ENCODE assay signal across 8 cellular contexts in the genomic region with DNA sequence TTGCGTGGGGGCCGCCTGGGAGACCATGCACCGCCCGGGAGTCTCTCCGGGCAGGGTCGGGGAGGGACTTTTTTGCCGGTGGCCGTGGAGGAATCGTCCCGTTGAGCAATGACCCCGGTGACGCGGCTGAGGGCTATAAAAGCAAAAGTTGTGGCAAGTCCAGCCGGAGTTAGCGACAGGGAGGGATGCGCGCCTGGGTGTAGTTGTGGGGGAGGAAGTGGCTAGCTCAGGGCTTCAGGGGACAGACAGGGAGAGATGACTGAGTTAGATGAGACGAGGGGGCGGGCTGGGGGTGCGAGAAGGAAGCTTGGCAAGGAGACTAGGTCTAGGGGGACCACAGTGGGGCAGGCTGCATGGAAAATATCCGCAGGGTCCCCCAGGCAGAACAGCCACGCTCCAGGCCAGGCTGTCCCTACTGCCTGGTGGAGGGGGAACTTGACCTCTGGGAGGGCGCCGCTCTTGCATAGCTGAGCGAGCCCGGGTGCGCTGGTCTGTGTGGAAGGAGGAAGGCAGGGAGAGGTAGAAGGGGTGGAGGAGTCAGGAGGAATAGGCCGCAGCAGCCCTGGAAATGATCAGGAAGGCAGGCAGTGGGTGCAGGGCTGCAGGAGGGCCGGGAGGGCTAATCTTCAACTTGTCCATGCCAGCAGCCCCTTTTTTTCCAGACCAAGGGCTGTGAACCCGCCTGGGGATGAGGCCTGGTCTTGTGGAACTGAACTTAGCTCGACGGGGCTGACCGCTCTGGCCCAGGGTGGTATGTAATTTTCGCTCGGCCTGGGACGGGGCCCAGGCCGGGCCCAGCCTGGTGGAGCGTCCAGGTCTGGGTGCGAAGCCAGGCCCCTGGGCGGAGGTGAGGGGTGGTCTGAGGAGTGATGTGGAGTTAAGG. TPM values are rescaled to one million over a fixed set of nuclear protein-coding genes. Genes with fewer than 3 reads are reported as not detected.
DNase-seq lines count a peak whose midpoint lies in the region; ATAC-seq and TF ChIP-seq lines count a peak whose summit lies in the region.

A gene (plus strand): TSS at position 166 of the 883 bp plus-strand sequence.

- peak within 1 kb of the TSS; percentile 97 for H2BK12ac ChIP-seq in neuronal stem cell (ENCODE audit: low read length)

- peak; percentile 93 for DNase-seq in DND-41
- peak; percentile 93 for DNase-seq in SK-MEL-5 (ENCODE audit: low read depth, low spot score)
- peak; percentile 90 to 95 (median 92) for DNase-seq in activated naive CD4-positive, alpha-beta T cell (lab: John Stamatoyannopoulos, UW)
- DNase-seq in foreskin keratinocyte, result peak in 1 of 2 donors; percentile 71
- DNase-seq in neuronal stem cell (ENCODE audit: low spot score), result peak; percentile 78

- H3K18ac ChIP-seq in neuronal stem cell (ENCODE audit: low read length), result peak within 1 kb of the TSS; percentile 98

- in situ Hi-C loops in SK-MEL-5 (cut with HindIII; ENCODE audit: low pct_unique_long_range_greater_than_20kb, low sequenced_read_pairs), result no loop called here

- peak within 1 kb of the TSS; percentile 98 for H2BK5ac ChIP-seq in neuronal stem cell (ENCODE audit: low read length)

- H3K4me1 ChIP-seq in DND-41 (ENCODE audit: insufficient read depth, low read length) (peaks cover 70% of the 10 kb centered on the region), HUES64 (ENCODE audit: insufficient read depth, low read length) (peaks cover 82% of the 10 kb centered on the region), foreskin keratinocyte (peaks cover 27% of the 10 kb centered on the region), neuronal stem cell (ENCODE audit: control insufficient read depth in 2 of 2, insufficient read depth in 1 of 2, low read depth in 1 of 2, low read length in 2 of 2) (peaks cover 42 to 48% of the 10 kb centered on the region in 2 donors), subcutaneous abdominal adipose tissue (ENCODE audit: control insufficient read depth in 5 of 5, insufficient read depth in 5 of 5, low read length in 5 of 5) (peaks cover 11 to 57% (median 51%) of the 10 kb centered on the region in 5 donors)

- peak within 1 kb of the TSS; percentile 100 for H3K23ac ChIP-seq in neuronal stem cell (ENCODE audit: low read depth, low read length, poor library complexity)

- WGBS in HUES64, result 28% methylated on average over 40 of the region's 40 CpGs
- no CpG with 5 or more reads among the region's 40 CpGs for WGBS in neuronal stem cell (ENCODE audit: extremely low coverage in 2 of 2, insufficient read length in 2 of 2, insufficient replicate concordance in 1 of 2), 2 donors

- H2AFZ ChIP-seq in DND-41 (ENCODE audit: low read depth, low read length) (peak within 1 kb of the TSS; percentile 73), neuronal stem cell (ENCODE audit: low read length) (peak within 1 kb of the TSS; percentile 92)

- TF ChIP-seq CTCF in DND-41 (IDR thresholded peaks at IDR 0.05; ENCODE audit: borderline replicate concordance, extremely low read depth, low read length, poor library complexity, severe bottlenecking), result no peak
- TF ChIP-seq CTCF in foreskin keratinocyte (conservative IDR thresholded peaks at IDR 0.05), result no peak

- H2AK5ac ChIP-seq in neuronal stem cell (ENCODE audit: low read depth, low read length), result peak within 1 kb of the TSS; percentile 99

- H3K9ac ChIP-seq in DND-41 (ENCODE audit: low read depth, low read length) (peak within 1 kb of the TSS; percentile 98), HUES64 (ENCODE audit: low read depth, low read length) (peak within 1 kb of the TSS; percentile 92), neuronal stem cell (ENCODE audit: low read depth, low read length, poor library complexity) (peak within 1 kb of the TSS; percentile 92), subcutaneous abdominal adipose tissue (ENCODE audit: low read length in 5 of 5) (peak within 1 kb of the TSS; percentile 99 to 100 (median 99))

- peaks cover 8% of the 10 kb centered on the region for H3K79me1 ChIP-seq in neuronal stem cell (ENCODE audit: low read depth, low read length)

- H3K27ac ChIP-seq in DND-41 (ENCODE audit: low read length) (peak within 1 kb of the TSS; percentile 99), HUES64 (ENCODE audit: low read depth, low read length) (peak within 1 kb of the TSS; percentile 92), foreskin keratinocyte (peak within 1 kb of the TSS; percentile 100), neuronal stem cell (replicated peaks; ENCODE audit: low read length) (peak within 1 kb of the TSS; percentile 71), subcutaneous abdominal adipose tissue (ENCODE audit: low read depth, low read length) (peak within 1 kb of the TSS; percentile 100)

- H3K4ac ChIP-seq in neuronal stem cell (ENCODE audit: low read length), result peak within 1 kb of the TSS; percentile 91

- H2BK15ac ChIP-seq in neuronal stem cell (ENCODE audit: low read length), result peak within 1 kb of the TSS; percentile 71

- H3K27me3 ChIP-seq in DND-41 (ENCODE audit: insufficient read depth, low read length, poor library complexity) (no peaks in the 10 kb centered on the region), HUES64 (ENCODE audit: insufficient read depth, low read length) (no peaks in the 10 kb centered on the region), foreskin keratinocyte (no peaks in the 10 kb centered on the region), neuronal stem cell (ENCODE audit: control insufficient read depth in 3 of 3, insufficient read depth in 3 of 3, low read depth in 1 of 3, low read length in 3 of 3) (no peaks in the 10 kb centered on the region), subcutaneous abdominal adipose tissue (ENCODE audit: control insufficient read depth in 5 of 5, insufficient read depth in 4 of 5, low read length in 5 of 5) (no peaks in the 10 kb centered on the region)

- H4K20me1 ChIP-seq in DND-41 (ENCODE audit: insufficient read depth, low read length), result peaks cover 52% of the 10 kb centered on the region

- H3K4me2 ChIP-seq in DND-41 (ENCODE audit: insufficient read depth, low read length) (peak within 1 kb of the TSS; percentile 86), neuronal stem cell (ENCODE audit: insufficient read depth, low read length, poor library complexity, severe bottlenecking) (peak within 1 kb of the TSS; percentile 79)

- peak within 1 kb of the TSS; percentile 75 to 79 for H3K4me3 ChIP-seq in DND-41 (ENCODE audit: low read depth in 1 of 2, low read length in 2 of 2)
- peak within 1 kb of the TSS; percentile 65 for H3K4me3 ChIP-seq in HUES64 (ENCODE audit: low read length)
- H3K4me3 ChIP-seq in neuronal stem cell (ENCODE audit: low read length in 2 of 2), result peak within 1 kb of the TSS; percentile 81 to 88
- peak within 1 kb of the TSS; percentile 88 to 100 (median 98) for H3K4me3 ChIP-seq in subcutaneous abdominal adipose tissue (ENCODE audit: low read depth in 1 of 5, low read length in 5 of 5)

- peaks cover 97% of the 10 kb centered on the region for H3K79me2 ChIP-seq in DND-41 (ENCODE audit: insufficient read depth, low read length)

- ATAC-seq in DND-41 (ENCODE audit: insufficient read depth, low read depth) (peak; percentile 20), foreskin keratinocyte (no peak), HG03342 (IDR thresholded peaks at IDR 0.05; ENCODE audit: unreplicated experiment) (no peak)

- peak within 1 kb of the TSS; percentile 98 for H4K91ac ChIP-seq in neuronal stem cell (ENCODE audit: low read depth, low read length, poor library complexity)

- no peaks in the 10 kb centered on the region for H3K9me3 ChIP-seq in DND-41 (ENCODE audit: insufficient read depth, low read length, severe bottlenecking)
- H3K9me3 ChIP-seq in HUES64 (ENCODE audit: insufficient read depth, low read depth, low read length), result no peaks in the 10 kb centered on the region
- no peaks in the 10 kb centered on the region for H3K9me3 ChIP-seq in neuronal stem cell (replicated peaks in 1 of 2; ENCODE audit: control insufficient read depth in 2 of 2, insufficient read depth in 1 of 2, low read depth in 1 of 2, low read length in 2 of 2)
- H3K9me3 ChIP-seq in subcutaneous abdominal adipose tissue (ENCODE audit: control insufficient read depth in 5 of 5, low read length in 5 of 5), result no peaks in the 10 kb centered on the region

- no peak within 1 kb of the TSS for H4K8ac ChIP-seq in neuronal stem cell (ENCODE audit: low read depth, low read length)

- H2BK120ac ChIP-seq in neuronal stem cell (ENCODE audit: low read depth, low read length), result peak within 1 kb of the TSS; percentile 93

- H3K36me3 ChIP-seq in DND-41 (ENCODE audit: insufficient read depth, low read length) (peaks cover 47% of the 10 kb centered on the region), HUES64 (ENCODE audit: insufficient read depth, low read length) (0 out of 2 replicates have a peak, but pooled peaks cover 4% of the 10 kb centered on the region), neuronal stem cell (replicated peaks in 1 of 2; ENCODE audit: control insufficient read depth in 2 of 2, insufficient read depth in 2 of 2, low read length in 2 of 2) (peaks cover 3 to 42% of the 10 kb centered on the region in 2 donors), subcutaneous abdominal adipose tissue (ENCODE audit: control insufficient read depth in 5 of 5, insufficient read depth in 5 of 5, low read length in 5 of 5) (peaks cover 7 to 35% (median 23%) of the 10 kb centered on the region in 5 donors)

- H3K14ac ChIP-seq in neuronal stem cell (ENCODE audit: low read length), result peak within 1 kb of the TSS; percentile 76

RNA-seq across cellular contexts. Expression of the gene that starts here (rescaled TPM):
- polyA plus RNA-seq in HUES64 (2013, experiment 1 of 2), result 3.6 TPM
- polyA plus RNA-seq in HUES64 (2013, experiment 2 of 2), result 3.6 TPM
- total RNA-seq in SK-MEL-5 (2014; rRNA removed; shearing (Covaris generic)), result 13.3 and 17.2 TPM in 2 replicates
- polyA plus RNA-seq in SK-MEL-5 (2015; cell fraction: cytosol; rRNA removed), result 92.3 and 140 TPM in 2 replicates
- 4,541 and 4,715 TPM in 2 replicates for polyA plus RNA-seq in SK-MEL-5 (2015; cell fraction: nucleus; rRNA removed)
- 66.8 and 83.1 TPM in 2 replicates for total RNA-seq in foreskin keratinocyte
- polyA plus RNA-seq in foreskin keratinocyte, result 100 and 119 TPM in 2 replicates
- 2.0 TPM for polyA plus RNA-seq in neuronal stem cell (2013, experiment 1 of 2)
- polyA plus RNA-seq in neuronal stem cell (2013, experiment 2 of 2), result 2.5 TPM
